ENCODE assay signal across 13 cellular contexts in genomic region chr4:26751838-26752237, GRCh38.
A peak's percentile ranks its signal among the peaks of the same experiment; 100 is the strongest.
DNase-seq lines count a peak whose midpoint lies in the region; ATAC-seq and TF ChIP-seq lines count a peak whose summit lies in the region.
"Had no signal": no experiment of that assay in that cellular context is flagged by ENCODE, and none has a peak within 500 bp of the region (broad histone marks: within the 10 kb centered on the region; RNA-seq: fewer than 3 reads in every experiment).

No MANE protein-coding gene starts in this region.

- H3K23ac ChIP-seq in neuronal stem cell (ENCODE audit: low read depth, low read length, poor library complexity), result no peak overlapping the region

- H2BK15ac ChIP-seq in neuronal stem cell (ENCODE audit: low read length), result no peak overlapping the region

- no peak overlapping the region for H3K18ac ChIP-seq in neuronal stem cell (ENCODE audit: low read length)

- H2AFZ ChIP-seq in neuronal stem cell (ENCODE audit: low read length), result no peak overlapping the region
- H2AFZ ChIP-seq: PC-9 had no signal

- no peak overlapping the region for H3K14ac ChIP-seq in neuronal stem cell (ENCODE audit: low read length)

- H4K91ac ChIP-seq in neuronal stem cell (ENCODE audit: low read depth, low read length, poor library complexity), result no peak overlapping the region

- no peak overlapping the region for H2AK5ac ChIP-seq in neuronal stem cell (ENCODE audit: low read depth, low read length)

- DNase-seq in neuronal stem cell (ENCODE audit: low spot score), result no peak
- no peak for DNase-seq in stimulated activated CD4-positive, alpha-beta T cell treated with anti-CD3 and anti-CD28 coated beads, Interleukin-4, amount 100 ng/mL, for 24 hours
- DNase-seq in putamen (ENCODE audit: low spot score), result no peak
- no peak for DNase-seq in occipital lobe (lab: John Stamatoyannopoulos, UW)
- DNase-seq: activated effector memory CD4-positive, alpha-beta T cell treated with Interleukin-2 at 50 U/mL for 16 hours; CD4-positive, alpha-beta memory T cell; PC-9; posterior cingulate gyrus; upper lobe of right lung had no signal

- H2BK5ac ChIP-seq in neuronal stem cell (ENCODE audit: low read length), result no peak overlapping the region

- no peak overlapping the region for H4K8ac ChIP-seq in neuronal stem cell (ENCODE audit: low read depth, low read length)

- WGBS in neuronal stem cell (ENCODE audit: extremely low coverage in 2 of 2, insufficient read length in 2 of 2, insufficient replicate concordance in 1 of 2), 2 donors, result no CpG with 5 or more reads among the region's 1 CpG

- no peak overlapping the region for H3K4ac ChIP-seq in neuronal stem cell (ENCODE audit: low read length)

- H3K36me3 ChIP-seq in neuronal stem cell (replicated peaks in 1 of 2; ENCODE audit: control insufficient read depth in 2 of 2, insufficient read depth in 2 of 2, low read length in 2 of 2), result peaks cover 0 to 12% of the 10 kb centered on the region in 2 donors

- H3K27me3 ChIP-seq in neuronal stem cell (ENCODE audit: control insufficient read depth in 3 of 3, insufficient read depth in 3 of 3, low read depth in 1 of 3, low read length in 3 of 3), result no peaks in the 10 kb centered on the region
- H3K27me3 ChIP-seq: upper lobe of right lung had no signal

- ATAC-seq in GM18505 (IDR thresholded peaks at IDR 0.05; ENCODE audit: unreplicated experiment), result peak; percentile 94
- ATAC-seq in GM19397 (IDR thresholded peaks at IDR 0.05; ENCODE audit: unreplicated experiment), result peak; percentile 69
- peak; percentile 84 for ATAC-seq in HG02840 (IDR thresholded peaks at IDR 0.05; ENCODE audit: low FRiP score, unreplicated experiment)
- peak; percentile 92 for ATAC-seq in HG03469 (IDR thresholded peaks at IDR 0.05; ENCODE audit: unreplicated experiment)
- ATAC-seq: upper lobe of right lung had no signal

- peaks cover 3 to 4% of the 10 kb centered on the region in 2 donors for H3K4me1 ChIP-seq in neuronal stem cell (ENCODE audit: control insufficient read depth in 2 of 2, insufficient read depth in 1 of 2, low read depth in 1 of 2, low read length in 2 of 2)
- H3K4me1 ChIP-seq: upper lobe of right lung had no signal

- no peak overlapping the region for H2BK120ac ChIP-seq in neuronal stem cell (ENCODE audit: low read depth, low read length)

- no peaks in the 10 kb centered on the region for H3K9me3 ChIP-seq in neuronal stem cell (replicated peaks in 1 of 2; ENCODE audit: control insufficient read depth in 2 of 2, insufficient read depth in 1 of 2, low read depth in 1 of 2, low read length in 2 of 2)
- H3K9me3 ChIP-seq: upper lobe of right lung had no signal

- H3K4me3 ChIP-seq in neuronal stem cell (ENCODE audit: low read length in 2 of 2), result no peak overlapping the region
- H3K4me3 ChIP-seq: PC-9, upper lobe of right lung had no signal

- no peak overlapping the region for H3K27ac ChIP-seq in neuronal stem cell (replicated peaks; ENCODE audit: low read length)
- H3K27ac ChIP-seq: PC-9, upper lobe of right lung had no signal

- H2BK12ac ChIP-seq in neuronal stem cell (ENCODE audit: low read length), result no peak overlapping the region

- no peaks in the 10 kb centered on the region for H3K79me1 ChIP-seq in neuronal stem cell (ENCODE audit: low read depth, low read length)

- no peak for TF ChIP-seq POLR2A in GM18505 (IDR thresholded peaks at IDR 0.05; ENCODE audit: borderline replicate concordance, extremely low read depth, insufficient read depth, insufficient read length)

- no peak overlapping the region for H3K9ac ChIP-seq in neuronal stem cell (ENCODE audit: low read depth, low read length, poor library complexity)

- no peak overlapping the region for H3K4me2 ChIP-seq in neuronal stem cell (ENCODE audit: insufficient read depth, low read length, poor library complexity, severe bottlenecking)
- H3K4me2 ChIP-seq: PC-9 had no signal
